In the genomic region with DNA sequence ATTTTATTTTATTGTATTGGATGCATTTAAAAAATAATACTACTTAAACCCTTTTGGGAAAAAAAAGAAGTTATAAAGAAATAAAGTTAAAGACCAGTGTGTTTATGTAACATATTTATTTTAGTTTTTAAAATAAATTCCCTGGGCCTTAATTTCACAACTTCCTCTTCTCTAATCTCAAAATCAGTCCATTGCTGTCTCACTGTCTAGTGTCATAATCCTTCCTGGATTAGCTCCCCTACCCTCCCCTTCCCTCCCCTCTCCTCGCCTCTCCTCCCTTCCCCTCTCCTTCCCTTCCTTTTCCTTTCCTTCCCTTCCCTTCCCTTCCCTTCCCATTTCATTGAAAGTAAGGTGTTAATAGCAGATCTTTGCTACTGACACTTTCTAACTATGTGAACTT, we compare ENCODE assay signal across 16 cellular contexts.
"Had no signal": no experiment of that assay in that cellular context is flagged by ENCODE, and none has a peak within 500 bp of the region (broad histone marks: within the 10 kb centered on the region; RNA-seq: fewer than 3 reads in every experiment).

No MANE protein-coding gene starts in this region.

- H3K4me3 ChIP-seq: ascending aorta, right atrium auricular region, transverse colon, vagina had no signal

- H3K9me3 ChIP-seq: ascending aorta, right atrium auricular region, transverse colon, vagina had no signal

- DNase-seq: activated CD4-positive, alpha-beta T cell treated with anti-CD3 and anti-CD28 coated beads, Interleukin-2, amount 50 U/mL, for 4 hours; activated naive CD4-positive, alpha-beta T cell treated with Interleukin-2 at 50 U/mL for 16 hours; dermis blood vessel endothelial cell; effector memory CD8-positive, alpha-beta T cell; kidney glomerular epithelial cell; nucleus accumbens; small intestine; stimulated activated CD4-positive, alpha-beta T cell treated with anti-CD3 and anti-CD28 coated beads, Interleukin-4, amount 100 ng/mL, for 24 hours; stimulated activated naive CD4-positive, alpha-beta T cell; substantia nigra; transverse colon had no signal

- H3K27ac ChIP-seq: ascending aorta, right atrium auricular region, transverse colon, vagina had no signal

- H3K27me3 ChIP-seq: ascending aorta, right atrium auricular region, transverse colon, vagina had no signal

- H3K36me3 ChIP-seq: ascending aorta, right atrium auricular region, transverse colon, vagina had no signal

- ATAC-seq: activated CD4-positive, CD25-positive, alpha-beta regulatory T cell treated with anti-CD3 and anti-CD28 coated beads, Interleukin-2, amount 50 U/mL, for 24 hours; effector memory CD8-positive, alpha-beta T cell; natural killer cell treated with Interleukin-12 subunit alpha and Interleukin-12 subunit beta and Interleukin-15 and Interleukin-18, amount 100 ng/mL, for 72 hours had no signal

- H3K4me1 ChIP-seq: ascending aorta, right atrium auricular region, transverse colon, vagina had no signal
